In the genomic region with DNA sequence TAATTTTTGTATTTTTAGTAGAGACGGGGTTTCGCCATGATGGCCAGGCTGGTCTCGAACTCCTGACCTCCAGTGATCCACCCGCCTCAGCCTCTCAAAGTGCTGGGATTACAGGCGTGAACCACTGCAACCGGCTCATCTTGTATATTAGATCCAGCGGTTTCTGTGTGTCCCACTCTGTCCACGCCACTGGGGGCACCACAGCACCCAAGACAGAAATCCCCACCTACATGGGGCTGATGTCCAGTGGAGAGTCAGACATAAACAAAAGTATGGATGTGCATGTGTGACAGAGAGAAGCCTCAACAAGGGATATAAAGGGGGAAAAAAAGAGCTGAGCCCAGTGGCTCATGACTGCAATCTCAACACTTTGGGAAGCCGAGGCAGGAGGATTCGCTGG, we compare ENCODE assay signal across 20 cellular contexts.
DNase-seq lines count a peak whose midpoint lies in the region; ATAC-seq and TF ChIP-seq lines count a peak whose summit lies in the region.
"Had no signal": no experiment of that assay in that cellular context is flagged by ENCODE, and none has a peak within 500 bp of the region (broad histone marks: within the 10 kb centered on the region; RNA-seq: fewer than 3 reads in every experiment).

No MANE protein-coding gene starts in this region.

- no peaks in the 10 kb centered on the region for H4K20me1 ChIP-seq in hepatocyte (ENCODE audit: insufficient read depth, poor library complexity, severe bottlenecking)

- ATAC-seq in foreskin keratinocyte (no peak), upper lobe of right lung (no peak), HG02759 (IDR thresholded peaks at IDR 0.05; ENCODE audit: unreplicated experiment) (no peak)
- ATAC-seq: natural killer cell treated with Interleukin-12 subunit alpha and Interleukin-12 subunit beta and Interleukin-15 and Interleukin-18, amount 100 ng/mL, for 72 hours; stimulated activated naive B cell treated with anti-CD40 and anti-IgM and Interleukin-4, amounts not matched to agents 10 μg/mL and 1 μg/mL and 100 μg/mL, for 72 hours had no signal

- TF ChIP-seq CTCF in AG10803 (conservative IDR thresholded peaks at IDR 0.05; ENCODE audit: low read length) (peak; percentile 7; the same call in 1 of the 2 replicates), astrocyte of the cerebellum (IDR thresholded peaks at IDR 0.05; ENCODE audit: low read depth, low read length, missing control alignments) (peak; percentile 19), foreskin keratinocyte (conservative IDR thresholded peaks at IDR 0.05) (peak; percentile 2), upper lobe of right lung (IDR thresholded peaks at IDR 0.05) (no peak), hepatocyte (IDR thresholded peaks at IDR 0.05; ENCODE audit: poor library complexity) (no peak)

- DNase-seq in AG10803 (ENCODE audit: low read depth) (no peak), H7 (peak; percentile 29), astrocyte of the cerebellum (ENCODE audit: low read depth) (no peak), foreskin keratinocyte (no peak), COLO829 (ENCODE audit: low spot score) (no peak), upper lobe of right lung (no peak), hepatocyte (ENCODE audit: low spot score) (no peak)
- DNase-seq: activated CD4-positive, alpha-beta memory T cell treated with anti-CD3 and anti-CD28 coated beads, Interleukin-2, amount 10 ng/mL, durations not matched to agents 7 days and 5 days; activated CD4-positive, alpha-beta T cell treated with anti-CD3 and anti-CD28 coated beads for 1 hour; activated CD8-positive, alpha-beta memory T cell treated with anti-CD3 and anti-CD28 coated beads, Interleukin-2, amount 50 U/mL, for 4 hours; activated naive CD4-positive, alpha-beta T cell; GM23248; NCI-H1417 treated with DMSO at 0.1 percent for 48 hours; NCI-H2029 treated with DMSO at 0.1 percent for 48 hours; NCI-H526; stimulated activated naive B cell treated with anti-CD40 and anti-IgM and Interleukin-4, amounts not matched to agents 10 μg/mL and 1 μg/mL and 100 μg/mL, for 72 hours; T-helper 2 cell had no signal

- H3K9me3 ChIP-seq in upper lobe of right lung, result no peaks in the 10 kb centered on the region
- no peaks in the 10 kb centered on the region for H3K9me3 ChIP-seq in hepatocyte (ENCODE audit: low read depth)
- H3K9me3 ChIP-seq: suprapubic skin had no signal

- no peaks in the 10 kb centered on the region for H3K27me3 ChIP-seq in H7 (ENCODE audit: control insufficient read depth, insufficient read depth, low read length)
- peaks cover 4% of the 10 kb centered on the region for H3K27me3 ChIP-seq in foreskin keratinocyte
- H3K27me3 ChIP-seq in upper lobe of right lung, result no peaks in the 10 kb centered on the region
- H3K27me3 ChIP-seq in hepatocyte, result no peaks in the 10 kb centered on the region

- H3K27ac ChIP-seq in foreskin keratinocyte (no peak overlapping the region), upper lobe of right lung (no peak overlapping the region), hepatocyte (no peak overlapping the region)
- H3K27ac ChIP-seq: GM23248, suprapubic skin had no signal

- H3K79me2 ChIP-seq in hepatocyte, result no peaks in the 10 kb centered on the region

- intact Hi-C loops in upper lobe of right lung (cut with DNase I), result no loop called here

- in situ Hi-C loops in astrocyte of the cerebellum (cut with HindIII; ENCODE audit: low sequenced_read_pairs), result no loop called here

- H3K4me3 ChIP-seq in AG10803 (ENCODE audit: low read length), result no peak overlapping the region
- H3K4me3 ChIP-seq in H7 (ENCODE audit: insufficient read depth, low read depth, low read length), result no peak overlapping the region
- no peak overlapping the region for H3K4me3 ChIP-seq in astrocyte of the cerebellum (ENCODE audit: low read depth, low read length)
- H3K4me3 ChIP-seq in upper lobe of right lung, result no peak overlapping the region
- H3K4me3 ChIP-seq in hepatocyte, result no peak overlapping the region
- H3K4me3 ChIP-seq: GM23248, suprapubic skin had no signal

- H3K4me1 ChIP-seq in foreskin keratinocyte (no peaks in the 10 kb centered on the region), upper lobe of right lung (no peaks in the 10 kb centered on the region), hepatocyte (ENCODE audit: insufficient read depth) (no peaks in the 10 kb centered on the region)
- H3K4me1 ChIP-seq: suprapubic skin had no signal

- H2AFZ ChIP-seq in hepatocyte, result no peak overlapping the region
- H2AFZ ChIP-seq: GM23248 had no signal

- H3K9me2 ChIP-seq in hepatocyte (replicated peaks; ENCODE audit: insufficient read depth), result no peaks in the 10 kb centered on the region

- H3K4me2 ChIP-seq in hepatocyte, result no peak overlapping the region

- H3K36me3 ChIP-seq in H7 (replicated peaks; ENCODE audit: control insufficient read depth, insufficient read depth, low read length) (no peaks in the 10 kb centered on the region), upper lobe of right lung (no peaks in the 10 kb centered on the region), hepatocyte (replicated peaks; ENCODE audit: insufficient read depth, low read depth) (no peaks in the 10 kb centered on the region)
- H3K36me3 ChIP-seq: suprapubic skin had no signal

- WGBS in hepatocyte (ENCODE audit: low lambda C conversion rate, missing lambda C conversion rate), result 92% methylated on average over 10 of the region's 10 CpGs

Comparison
In these comparisons a context has a peak if more than half of its experiments do, and no peak if none do; other contexts are left out.
1. CTCF ChIP-seq: peak in AG10803 (single experiment), astrocyte of the cerebellum (single experiment) and foreskin keratinocyte (single experiment); none in upper lobe of right lung (single experiment) and hepatocyte (single experiment).